ENCODE assay signal across 1 cellular context in genomic region chr5:36881304-36881703, GRCh38.
TF ChIP-seq lines count a peak whose summit lies in the region.

No MANE protein-coding gene starts in this region.

TF ChIP-seq in GM12878, 131 proteins besides CTCF, POLR2A, EP300 and RAD21:
- TF ChIP-seq KDM1A (IDR thresholded peaks at IDR 0.05; ENCODE audit: borderline replicate concordance), result no peak
- TF ChIP-seq RELA (IDR thresholded peaks at IDR 0.05; ENCODE audit: borderline replicate concordance, partially characterized antibody), result no peak
TF ChIP-seq in GM12878: peak in this region for 0.
